Comparison of ENCODE assay signal across 19 cellular contexts in genomic region chr19:3771033-3771905, GRCh38. TPM values are rescaled to one million over a fixed set of nuclear protein-coding genes. Genes with fewer than 3 reads are reported as not detected.
A peak's percentile ranks its signal among the peaks of the same experiment; 100 is the strongest.
DNase-seq lines count a peak whose midpoint lies in the region; ATAC-seq and TF ChIP-seq lines count a peak whose summit lies in the region.
"Had no signal": no experiment of that assay in that cellular context is flagged by ENCODE, and none has a peak within 500 bp of the region (broad histone marks: within the 10 kb centered on the region; RNA-seq: fewer than 3 reads in every experiment).

No MANE protein-coding gene starts in this region.

- TF ChIP-seq CTCF in GM23338 (conservative IDR thresholded peaks at IDR 0.05; ENCODE audit: low read depth in 2 of 2) (no peak), nephron progenitor cell (IDR thresholded peaks at IDR 0.05) (no peak)

- H3K4me2 ChIP-seq in GM23338 = no peak overlapping the region

- CTCF ChIA-PET in naive thymus-derived CD4-positive, alpha-beta T cell (lab: Charles Lee) = no interaction called here

- no peaks in the 10 kb centered on the region for H3K27me3 ChIP-seq in GM23338 (ENCODE audit: insufficient read depth)
- H3K27me3 ChIP-seq in naive thymus-derived CD4-positive, alpha-beta T cell (ENCODE audit: control insufficient read depth in 2 of 2, insufficient read depth in 2 of 2, low read length in 2 of 2) = no peaks in the 10 kb centered on the region
- H3K27me3 ChIP-seq: MG63 had no signal

- H3K9me2 ChIP-seq in GM23338 (ENCODE audit: insufficient read depth) = no peaks in the 10 kb centered on the region

- 0 out of 2 replicates have a peak, but pooled peaks cover 4% of the 10 kb centered on the region for H3F3A ChIP-seq in GM23338 (replicated peaks; ENCODE audit: low read depth)

- POLR2A ChIA-PET in naive thymus-derived CD4-positive, alpha-beta T cell (lab: Charles Lee) = interaction anchor here (0.6 to 1.6 kb wide), 2 partner anchors 9 to 495 kb away, joined by 3 to 5 read pairs; partner anchors contain the start of gene MRPL54

- no peak overlapping the region for H3K4me3 ChIP-seq in GM23338
- no peak overlapping the region for H3K4me3 ChIP-seq in naive thymus-derived CD4-positive, alpha-beta T cell (ENCODE audit: low read length)
- H3K4me3 ChIP-seq: HAP-1, MG63 had no signal

- no peaks in the 10 kb centered on the region for H3K36me3 ChIP-seq in GM23338 (ENCODE audit: insufficient read depth)
- H3K36me3 ChIP-seq in naive thymus-derived CD4-positive, alpha-beta T cell (ENCODE audit: control insufficient read depth in 2 of 3, insufficient read depth in 3 of 3, low read length in 3 of 3) = peaks cover 0 to 40% (median 6%) of the 10 kb centered on the region in 3 experiments
- H3K36me3 ChIP-seq: MG63 had no signal

- H3K79me2 ChIP-seq in GM23338 (replicated peaks; ENCODE audit: insufficient read depth) = no peaks in the 10 kb centered on the region

- no peak overlapping the region for H3K27ac ChIP-seq in GM23338 (ENCODE audit: low read depth)
- no peak overlapping the region for H3K27ac ChIP-seq in naive thymus-derived CD4-positive, alpha-beta T cell (ENCODE audit: low read depth, low read length)

- H3K9me3 Mint-ChIP-seq in GM23338 (no peaks in the 10 kb centered on the region; the same call in 1 of the 3 replicates), IgD-negative memory B cell (no peaks in the 10 kb centered on the region), nephron progenitor cell (no peaks in the 10 kb centered on the region)
- no peaks in the 10 kb centered on the region for H3K9me3 Mint-ChIP-seq in central memory CD8-positive, alpha-beta T cell
- peaks cover 0 to 4% (median 0%) of the 10 kb centered on the region in 11 donors for H3K9me3 Mint-ChIP-seq in naive thymus-derived CD4-positive, alpha-beta T cell

- no peaks in the 10 kb centered on the region for H3K9me3 ChIP-seq in naive thymus-derived CD4-positive, alpha-beta T cell (ENCODE audit: control insufficient read depth in 2 of 3, low read length in 3 of 3)
- H3K9me3 ChIP-seq: HAP-1, MG63 had no signal

- H3K27ac Mint-ChIP-seq in GM23338 = no peak overlapping the region
- H3K27ac Mint-ChIP-seq in IgD-negative memory B cell = peak overlapping the region in 2 of 3 donors; percentile 64 to 65
- peak overlapping the region; percentile 12 for H3K27ac Mint-ChIP-seq in central memory CD8-positive, alpha-beta T cell (ENCODE audit: low read depth)
- H3K27ac Mint-ChIP-seq in nephron progenitor cell = peak overlapping the region; percentile 77
- peak overlapping the region in 1 of 9 donors; percentile 17 for H3K27ac Mint-ChIP-seq in naive thymus-derived CD4-positive, alpha-beta T cell

- no peaks in the 10 kb centered on the region; the same call in 1 of the 2 replicates for H4K20me1 ChIP-seq in GM23338 (replicated peaks; ENCODE audit: insufficient read depth)

- ATAC-seq in GM23338 (peak; percentile 54), HG02884 (IDR thresholded peaks at IDR 0.05; ENCODE audit: unreplicated experiment) (no peak), HG02798 (IDR thresholded peaks at IDR 0.05; ENCODE audit: poor library complexity, unreplicated experiment) (no peak), GM21528 (IDR thresholded peaks at IDR 0.05; ENCODE audit: low FRiP score, unreplicated experiment) (no peak)
- no peak for ATAC-seq in central memory CD8-positive, alpha-beta T cell (replicated peaks; ENCODE audit: extremely low read depth, poor library complexity, severe bottlenecking)
- no peak for ATAC-seq in naive thymus-derived CD4-positive, alpha-beta T cell

- H3K36me3 Mint-ChIP-seq in GM23338 (ENCODE audit: low read depth) = peaks cover 8% of the 10 kb centered on the region
- peaks cover 3% of the 10 kb centered on the region for H3K36me3 Mint-ChIP-seq in IgD-negative memory B cell
- H3K36me3 Mint-ChIP-seq in central memory CD8-positive, alpha-beta T cell (ENCODE audit: insufficient read depth) = peaks cover 12% of the 10 kb centered on the region
- peaks cover 5% of the 10 kb centered on the region for H3K36me3 Mint-ChIP-seq in nephron progenitor cell (ENCODE audit: low read depth)
- H3K36me3 Mint-ChIP-seq in naive thymus-derived CD4-positive, alpha-beta T cell = peaks cover 0 to 11% (median 4%) of the 10 kb centered on the region in 5 donors

- H2AFZ ChIP-seq in GM23338 = no peak overlapping the region

- peaks cover 8% of the 10 kb centered on the region for H3K4me1 Mint-ChIP-seq in GM23338
- H3K4me1 Mint-ChIP-seq in IgD-negative memory B cell = peaks cover 0 to 10% (median 3%) of the 10 kb centered on the region in 3 donors
- H3K4me1 Mint-ChIP-seq in central memory CD8-positive, alpha-beta T cell = peaks cover 23% of the 10 kb centered on the region
- peaks cover 42% of the 10 kb centered on the region for H3K4me1 Mint-ChIP-seq in nephron progenitor cell
- peaks cover 3 to 14% (median 6%) of the 10 kb centered on the region in 7 donors for H3K4me1 Mint-ChIP-seq in naive thymus-derived CD4-positive, alpha-beta T cell
- H3K4me1 Mint-ChIP-seq: CD14-positive monocyte had no signal

- intact Hi-C loops in naive thymus-derived CD4-positive, alpha-beta T cell (cut with micrococcal nuclease) = no loop called here

- H3K4me3 Mint-ChIP-seq in GM23338 = no peak overlapping the region; the same call in 2 of the 3 replicates
- H3K4me3 Mint-ChIP-seq in IgD-negative memory B cell = peak overlapping the region in 1 of 4 donors; percentile 46
- no peak overlapping the region for H3K4me3 Mint-ChIP-seq in central memory CD8-positive, alpha-beta T cell
- H3K4me3 Mint-ChIP-seq in nephron progenitor cell = peak overlapping the region; percentile 47
- no peak overlapping the region for H3K4me3 Mint-ChIP-seq in naive thymus-derived CD4-positive, alpha-beta T cell
- H3K4me3 Mint-ChIP-seq: CD14-positive monocyte had no signal

- H3K27me3 Mint-ChIP-seq in GM23338 (ENCODE audit: insufficient read depth, low read depth, poor library complexity) = peaks cover 7% of the 10 kb centered on the region
- no peaks in the 10 kb centered on the region for H3K27me3 Mint-ChIP-seq in IgD-negative memory B cell
- no peaks in the 10 kb centered on the region for H3K27me3 Mint-ChIP-seq in central memory CD8-positive, alpha-beta T cell
- no peaks in the 10 kb centered on the region for H3K27me3 Mint-ChIP-seq in nephron progenitor cell (ENCODE audit: low read depth, poor library complexity)
- no peaks in the 10 kb centered on the region for H3K27me3 Mint-ChIP-seq in naive thymus-derived CD4-positive, alpha-beta T cell

- H3K4me1 ChIP-seq in GM23338 (ENCODE audit: insufficient read depth) = no peaks in the 10 kb centered on the region
- peaks cover 0 to 6% of the 10 kb centered on the region in 2 donors for H3K4me1 ChIP-seq in naive thymus-derived CD4-positive, alpha-beta T cell (ENCODE audit: control insufficient read depth in 2 of 2, insufficient read depth in 2 of 2, low read length in 2 of 2)
- H3K4me1 ChIP-seq: HAP-1 had no signal

- DNase-seq in GM23338 (ENCODE audit: low spot score) (no peak), nephron progenitor cell (no peak)
- no peak for DNase-seq in central memory CD8-positive, alpha-beta T cell (ENCODE audit: low spot score in 2 of 2)
- no peak for DNase-seq in naive thymus-derived CD4-positive, alpha-beta T cell
- DNase-seq: ACHN, AML-193, Karpas-422, MG63, NCI-H1092, NCI-H146, NCI-H2081, NCI-H510A treated with DMSO at 0.1 percent for 48 hours had no signal

TF ChIP-seq in GM23338, 12 proteins besides CTCF, POLR2A, EP300 and RAD21 (continues in another document):
- TF ChIP-seq ETS1 (IDR thresholded peaks at IDR 0.05) (no peak), EZH2 (IDR thresholded peaks at IDR 0.05; ENCODE audit: low read depth, unreplicated experiment) (no peak), POLR2AphosphoS5 (IDR thresholded peaks at IDR 0.05; ENCODE audit: low read depth) (no peak), CREB1 (CRISPR knock-in tag; IDR thresholded peaks at IDR 0.05; ENCODE audit: low read depth) (no peak), NANOG (IDR thresholded peaks at IDR 0.05; ENCODE audit: borderline replicate concordance) (no peak), EZH2phosphoT487 (IDR thresholded peaks at IDR 0.05; ENCODE audit: unreplicated experiment) (no peak), JUNB (IDR thresholded peaks at IDR 0.05; ENCODE audit: unreplicated experiment) (no peak), ZNF114 (CRISPR knock-in tag; IDR thresholded peaks at IDR 0.05) (no peak)

RNA-seq across cellular contexts. Expression of gene RAX2, which starts 0.8 kb away (rescaled TPM):
- not detected in 2 replicates for total RNA-seq in GM23338 (2014; rRNA removed; shearing (Covaris generic))
- polyA plus RNA-seq in GM23338 (2016; fragmentation: Nextera tagmentation; extraction: Ambion mirVana) = 0.13 TPM in 1 of 2 replicates, not detected in the other
- not detected for polyA plus RNA-seq in IgD-negative memory B cell
- not detected for total RNA-seq in naive thymus-derived CD4-positive, alpha-beta T cell
- not detected for polyA plus RNA-seq in naive thymus-derived CD4-positive, alpha-beta T cell
- total RNA-seq: Daoy had no signal
- polyA plus RNA-seq: CD14-positive monocyte had no signal

RNA-seq across cellular contexts. Expression of gene MRPL54, which starts 8.8 kb away (rescaled TPM):
- 29.7 and 47.3 TPM in 2 replicates for total RNA-seq in GM23338 (2014; rRNA removed; shearing (Covaris generic))
- 89.9 and 93.1 TPM in 2 replicates for polyA plus RNA-seq in GM23338 (2016; fragmentation: Nextera tagmentation; extraction: Ambion mirVana)
- polyA plus RNA-seq in IgD-negative memory B cell = 138 TPM
- 10 to 100 TPM; 34.0 to 95.2 (median 58.8) TPM for total RNA-seq in naive thymus-derived CD4-positive, alpha-beta T cell
- polyA plus RNA-seq in naive thymus-derived CD4-positive, alpha-beta T cell = 100 to 1,000 TPM; 143 to 154 TPM

RNA-seq across cellular contexts. Expression of gene APBA3, which starts 9.8 kb away (rescaled TPM):
- total RNA-seq in GM23338 (2014; rRNA removed; shearing (Covaris generic)) = 31.8 and 56.1 TPM in 2 replicates
- polyA plus RNA-seq in GM23338 (2016; fragmentation: Nextera tagmentation; extraction: Ambion mirVana) (16.6 and 17.2 TPM in 2 replicates), IgD-negative memory B cell (36.9 TPM)
- 10 to 100 TPM; 55.1 to 77.3 (median 67.1) TPM for total RNA-seq in naive thymus-derived CD4-positive, alpha-beta T cell
- polyA plus RNA-seq in naive thymus-derived CD4-positive, alpha-beta T cell = 10 to 100 TPM; 30.7 to 33.6 TPM

RNA-seq across cellular contexts. Expression of gene MATK, which starts 14.9 kb away (rescaled TPM):
- 21.4 and 30.3 TPM in 2 replicates for total RNA-seq in GM23338 (2014; rRNA removed; shearing (Covaris generic))
- polyA plus RNA-seq in GM23338 (2016; fragmentation: Nextera tagmentation; extraction: Ambion mirVana) = 13.4 and 14.1 TPM in 2 replicates
- 5.9 TPM for polyA plus RNA-seq in IgD-negative memory B cell
- total RNA-seq in naive thymus-derived CD4-positive, alpha-beta T cell = 10 to 100 TPM in 3 of 5 experiments, 1 to 10 TPM in 2; 1.6 to 32.6 (median 14.3) TPM
- polyA plus RNA-seq in naive thymus-derived CD4-positive, alpha-beta T cell = 10 to 100 TPM in 1 of 2 donors, 1 to 10 TPM in 1; 8.4 to 13.0 TPM
